Comparison of ENCODE assay signal across 14 cellular contexts in the genomic region with DNA sequence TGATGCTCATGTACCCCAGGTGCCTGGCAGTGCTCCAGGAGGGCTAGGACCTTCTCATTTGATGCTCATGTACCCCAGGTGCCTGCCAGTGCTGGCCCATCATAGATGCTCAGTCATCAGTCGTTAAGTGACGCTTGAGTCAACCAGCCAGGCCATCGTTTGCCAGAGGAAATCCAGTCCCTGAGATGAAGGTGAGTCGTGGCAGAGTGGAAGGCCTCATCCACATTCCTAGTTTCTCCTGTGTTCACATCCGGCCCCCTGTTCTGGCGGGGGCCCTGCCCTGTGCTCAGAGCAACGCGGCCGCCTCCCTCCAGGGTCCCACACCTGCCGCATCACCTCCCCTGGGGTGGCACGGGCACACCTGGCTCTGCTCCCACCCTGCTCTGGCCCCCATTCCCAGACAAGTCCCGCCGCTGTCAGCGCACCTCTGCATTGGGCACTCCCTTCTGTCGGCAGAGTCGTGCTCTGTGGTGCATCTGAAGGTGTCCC.
"Had no signal": no experiment of that assay in that cellular context is flagged by ENCODE, and none has a peak within 500 bp of the region (broad histone marks: within the 10 kb centered on the region; RNA-seq: fewer than 3 reads in every experiment).

No MANE protein-coding gene starts in this region.

- H3K27ac ChIP-seq: heart left ventricle, testis, WERI-Rb-1 had no signal

- DNase-seq: activated CD4-positive, alpha-beta T cell treated with anti-CD3 and anti-CD28 coated beads for 4 hours; activated CD8-positive, alpha-beta memory T cell treated with anti-CD3 and anti-CD28 coated beads for 24 hours; cortex of kidney; effector CD8-positive, alpha-beta T cell; naive thymus-derived CD4-positive, alpha-beta T cell; nucleus accumbens; stimulated activated CD4-positive, alpha-beta T cell treated with anti-CD3 and anti-CD28 coated beads, Interleukin-4, amount 100 ng/mL, for 1 hour; stimulated activated CD8-positive, alpha-beta memory T cell treated with anti-CD3 and anti-CD28 coated beads, Interleukin-4, amount 100 ng/mL, for 48 hours; stimulated activated naive CD8-positive, alpha-beta T cell treated with anti-CD3 and anti-CD28 coated beads, Interleukin-15, Interleukin-2, amounts not matched to agents 100 U/mL and 50 U/mL, for 24 hours; T-cell; testis; WERI-Rb-1 had no signal

- H3K4me3 ChIP-seq: heart left ventricle, lung, testis had no signal

- H3K36me3 ChIP-seq: heart left ventricle, WERI-Rb-1 had no signal

- H3K4me1 ChIP-seq: heart left ventricle, testis had no signal

- H3K27me3 ChIP-seq: testis had no signal

- H3K9me3 ChIP-seq: testis had no signal
